1 cellular context compared by ENCODE assay signal in genomic region chr7:118183586-118184391, GRCh38.
TF ChIP-seq lines count a peak whose summit lies in the region.

TSS of gene LSM8 (plus strand) at chr7:118184164. CDS start at chr7:118184224, 60 bp downstream.

TF ChIP-seq in HepG2, 621 proteins besides CTCF, POLR2A, EP300 and RAD21 (continued from another document and continues in another):
- 0 out of 2 replicates have a peak, but pooled peaks have one; percentile 55 for TF ChIP-seq ZNF142 (CRISPR knock-in tag; IDR thresholded peaks at IDR 0.05)
- TF ChIP-seq BORCS8-MEF2B (CRISPR knock-in tag; IDR thresholded peaks at IDR 0.05): peak; percentile 70; the same call in 1 of the 2 replicates
- TF ChIP-seq ZNF691 (CRISPR knock-in tag; IDR thresholded peaks at IDR 0.05; ENCODE audit: borderline replicate concordance, low read depth): 0 out of 2 replicates have a peak, but pooled peaks have one; percentile 42
- no peak for TF ChIP-seq PLRG1 (conservative IDR thresholded peaks at IDR 0.05)
- peak; percentile 50; the same call in 1 of the 2 replicates for TF ChIP-seq CREBL2 (CRISPR knock-in tag; IDR thresholded peaks at IDR 0.05; ENCODE audit: borderline replicate concordance)
- TF ChIP-seq MTERF4 (CRISPR knock-in tag; IDR thresholded peaks at IDR 0.05): 0 out of 2 replicates have a peak, but pooled peaks have one; percentile 54
- peak; percentile 34; the same call in 1 of the 2 replicates for TF ChIP-seq ZBTB7B (CRISPR knock-in tag; IDR thresholded peaks at IDR 0.05)
- no peak for TF ChIP-seq ZNF777 (CRISPR knock-in tag; IDR thresholded peaks at IDR 0.05)
- TF ChIP-seq ZMYM2 (CRISPR knock-in tag; IDR thresholded peaks at IDR 0.05): no peak
- no peak for TF ChIP-seq TCF7L2 (IDR thresholded peaks at IDR 0.05; ENCODE audit: low read depth, low read length)
- TF ChIP-seq ZNF124 (CRISPR knock-in tag; IDR thresholded peaks at IDR 0.05): peak; percentile 75; the same call in 1 of the 2 replicates
- TF ChIP-seq ARNTL (CRISPR knock-in tag; IDR thresholded peaks at IDR 0.05): no peak
- TF ChIP-seq TEAD3 (CRISPR knock-in tag; optimal IDR thresholded peaks at IDR 0.05; ENCODE audit: borderline replicate concordance): peak; percentile 52
- no peak for TF ChIP-seq ZFP36L2 (CRISPR knock-in tag; IDR thresholded peaks at IDR 0.05)
- TF ChIP-seq NRL (CRISPR knock-in tag; IDR thresholded peaks at IDR 0.05; ENCODE audit: borderline replicate concordance): peak; percentile 76; the same call in 1 of the 2 replicates
- peak; percentile 75; the same call in 1 of the 2 replicates for TF ChIP-seq RFXANK (CRISPR knock-in tag; IDR thresholded peaks at IDR 0.05)
- TF ChIP-seq ZNF580 (CRISPR knock-in tag; IDR thresholded peaks at IDR 0.05; ENCODE audit: borderline replicate concordance, low read depth): peak; percentile 66; the same call in 1 of the 2 replicates
- TF ChIP-seq PRMT3 (CRISPR knock-in tag; IDR thresholded peaks at IDR 0.05; ENCODE audit: borderline replicate concordance, low read depth): no peak
- TF ChIP-seq ZMYM3 (CRISPR knock-in tag; IDR thresholded peaks at IDR 0.05): no peak
- TF ChIP-seq RNF219 (CRISPR knock-in tag; IDR thresholded peaks at IDR 0.05): no peak
- no peak for TF ChIP-seq ZBTB39 (CRISPR knock-in tag; IDR thresholded peaks at IDR 0.05)
- TF ChIP-seq TBP (CRISPR knock-in tag; IDR thresholded peaks at IDR 0.05): no peak
- TF ChIP-seq ZNF121 (CRISPR knock-in tag; IDR thresholded peaks at IDR 0.05): no peak
- no peak for TF ChIP-seq ZNF720 (CRISPR knock-in tag; IDR thresholded peaks at IDR 0.05)
- peak; percentile 73; the same call in 1 of the 2 replicates for TF ChIP-seq SAFB2 (CRISPR knock-in tag; IDR thresholded peaks at IDR 0.05; ENCODE audit: borderline replicate concordance, low read depth)
- no peak for TF ChIP-seq MLLT10 (CRISPR knock-in tag; IDR thresholded peaks at IDR 0.05)
- no peak for TF ChIP-seq ZNF33A (CRISPR knock-in tag; IDR thresholded peaks at IDR 0.05; ENCODE audit: borderline replicate concordance)
- TF ChIP-seq ZNF619 (CRISPR knock-in tag; IDR thresholded peaks at IDR 0.05): no peak; the same call in 1 of the 2 replicates
- TF ChIP-seq TRIM22 (IDR thresholded peaks at IDR 0.05): no peak
- TF ChIP-seq ATF5 (CRISPR knock-in tag; IDR thresholded peaks at IDR 0.05; ENCODE audit: low read depth): no peak
- no peak for TF ChIP-seq LRRFIP1 (CRISPR knock-in tag; conservative IDR thresholded peaks at IDR 0.05)
- no peak; the same call in 1 of the 2 replicates for TF ChIP-seq BRD4 (CRISPR knock-in tag; IDR thresholded peaks at IDR 0.05)
- peak; percentile 82; the same call in 1 of the 2 replicates for TF ChIP-seq ZNF547 (CRISPR knock-in tag; IDR thresholded peaks at IDR 0.05)
- TF ChIP-seq TRAFD1 (CRISPR knock-in tag; IDR thresholded peaks at IDR 0.05; ENCODE audit: borderline replicate concordance): no peak
- TF ChIP-seq MED8 (CRISPR knock-in tag; IDR thresholded peaks at IDR 0.05; ENCODE audit: insufficient replicate concordance): no peak
- TF ChIP-seq ZNF414 (CRISPR knock-in tag; IDR thresholded peaks at IDR 0.05): no peak
- no peak for TF ChIP-seq ARID2 (CRISPR knock-in tag; IDR thresholded peaks at IDR 0.05; ENCODE audit: borderline replicate concordance)
- no peak for TF ChIP-seq TAF15 (IDR thresholded peaks at IDR 0.05; ENCODE audit: low read depth, low read length, poor library complexity, severe bottlenecking)
- TF ChIP-seq NFATC3 (CRISPR knock-in tag; IDR thresholded peaks at IDR 0.05): peak; percentile 53; the same call in 1 of the 2 replicates
